In the genomic region with DNA sequence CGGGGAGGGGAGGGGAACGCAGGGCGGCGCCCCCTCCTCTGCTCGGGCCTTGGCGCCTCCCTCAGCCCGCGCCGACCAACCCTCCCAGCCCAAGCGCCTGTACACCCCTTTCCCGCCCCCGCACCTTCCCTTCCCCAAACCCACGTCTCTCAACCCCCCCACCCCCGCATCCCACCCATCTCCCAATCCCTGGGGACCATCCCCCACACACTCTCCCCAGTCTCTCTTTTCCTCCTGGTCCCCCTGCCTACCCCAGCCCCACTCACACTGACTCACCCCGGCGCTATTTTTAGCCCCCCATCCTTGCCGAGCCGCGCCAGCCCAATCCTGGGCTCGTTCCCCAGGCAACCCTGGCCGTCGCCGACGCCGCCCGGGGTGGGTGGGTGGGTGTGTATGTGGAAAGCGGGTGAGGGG, we compare ENCODE assay signal across 7 cellular contexts. TPM values are rescaled to one million over a fixed set of nuclear protein-coding genes. Genes with fewer than 3 reads are reported as not detected.
DNase-seq lines count a peak whose midpoint lies in the region; ATAC-seq and TF ChIP-seq lines count a peak whose summit lies in the region.
"Had no signal": no experiment of that assay in that cellular context is flagged by ENCODE, and none has a peak within 500 bp of the region (broad histone marks: within the 10 kb centered on the region; RNA-seq: fewer than 3 reads in every experiment).

No MANE protein-coding gene starts in this region.

- peak overlapping the region; percentile 90 for H3K56ac ChIP-seq in mesendoderm (ENCODE audit: low read length)

- no peaks in the 10 kb centered on the region for H3K27me3 ChIP-seq in HCT116 (ENCODE audit: insufficient read depth, low read length)
- no peaks in the 10 kb centered on the region for H3K27me3 ChIP-seq in mesendoderm (ENCODE audit: insufficient read depth, low read length, poor library complexity)

- peaks cover 14% of the 10 kb centered on the region for H3K79me1 ChIP-seq in mesendoderm (ENCODE audit: low read length)

- peaks cover 55% of the 10 kb centered on the region for H3K4me1 Mint-ChIP-seq in activated naive CD8-positive, alpha-beta T cell (ENCODE audit: low read depth)

- no peak overlapping the region for H2AK5ac ChIP-seq in mesendoderm (ENCODE audit: low read length)

- H2BK15ac ChIP-seq in mesendoderm (replicated peaks; ENCODE audit: low read depth) = no peak overlapping the region

- no peak for TF ChIP-seq CTCF in HCT116 (IDR thresholded peaks at IDR 0.05 in 2 of 3, conservative IDR thresholded peaks at IDR 0.05 in 1 of 3; ENCODE audit: borderline replicate concordance in 1 of 3, insufficient read depth in 1 of 3, low read depth in 2 of 3, low read length in 2 of 3)

- H2AFZ ChIP-seq in HCT116 (ENCODE audit: low read depth, low read length, poor library complexity, severe bottlenecking) = no peak overlapping the region

- peak overlapping the region; percentile 46 for H2BK120ac ChIP-seq in mesendoderm (ENCODE audit: low read depth, low read length)

- CTCF ChIA-PET in HCT116 (lab: Charles Lee) = interaction anchor here (1.1 to 4.8 kb wide), 3 partner anchors 35 to 167 kb away, joined by 5 to 63 read pairs (median 17); partner anchors contain the start of gene GSK3A

- no peak overlapping the region for H4K8ac ChIP-seq in mesendoderm (ENCODE audit: low read depth, low read length)

- RAD21 ChIA-PET in HCT116 (lab: Charles Lee; ENCODE audit: low non-redundant PET in 1 of 2, low total read pairs in 2 of 2, uncharacterized antibody in 2 of 2, unreplicated experiment in 2 of 2) = interaction anchor here in 1 of 2 experiments (1.3 to 1.9 kb wide), 2 partner anchors 34 to 38 kb away, joined by 4 to 9 read pairs; partner anchors contain the start of gene GSK3A

- intact Hi-C loops in HCT116 (cut with micrococcal nuclease) = loop anchor here (2.0 kb wide), 1 partner anchor 38 kb away; the partner anchor contains the start of gene GSK3A

- H2BK5ac ChIP-seq in mesendoderm (ENCODE audit: low read length) = no peak overlapping the region

- no peak overlapping the region for H3K23ac ChIP-seq in mesendoderm (ENCODE audit: low read length)

- peak overlapping the region; percentile 71 for H3K4ac ChIP-seq in mesendoderm (ENCODE audit: low read depth, low read length)

- no peak for TF ChIP-seq RAD21 in HCT116 (IDR thresholded peaks at IDR 0.05; ENCODE audit: low read depth)

- no peaks in the 10 kb centered on the region for H3K27me3 Mint-ChIP-seq in activated naive CD8-positive, alpha-beta T cell
- H3K27me3 Mint-ChIP-seq: activated naive CD8-positive, alpha-beta T cell treated with anti-CD3 and anti-CD28 coated beads, Interleukin-2, amount 10 ng/mL, durations not matched to agents 7 days and 5 days had no signal

- peak overlapping the region; percentile 97 for H3K4me2 ChIP-seq in HCT116 (ENCODE audit: low read length)
- H3K4me2 ChIP-seq in mesendoderm (ENCODE audit: low read length) = peak overlapping the region; percentile 64

- WGBS in mesendoderm (ENCODE audit: extremely low coverage, insufficient coverage, low lambda C conversion rate) = no CpG with 5 or more reads among the region's 27 CpGs

- ATAC-seq in HCT116 (peak; percentile 2; the same call in 1 of the 2 replicates), HG03378 (IDR thresholded peaks at IDR 0.05; ENCODE audit: unreplicated experiment) (no peak)

- H3K36me3 Mint-ChIP-seq in activated naive CD8-positive, alpha-beta T cell = no peaks in the 10 kb centered on the region

- DNase-seq in HCT116 (ENCODE audit: low read depth, low spot score) = no peak
- peak; percentile 45 for DNase-seq in mesendoderm
- DNase-seq in DMS153 treated with DMSO at 0.1 percent for 48 hours (lab: John Stamatoyannopoulos, UW; ENCODE audit: unreplicated experiment) = no peak
- DNase-seq in NCI-H510A (lab: John Stamatoyannopoulos, UW) = no peak

- H3K9ac ChIP-seq in HCT116 (ENCODE audit: low read length) (peak overlapping the region; percentile 86), mesendoderm (ENCODE audit: low read length) (peak overlapping the region; percentile 71)

- H3K79me2 ChIP-seq in HCT116 (ENCODE audit: insufficient read depth, low read length) = peaks cover 13% of the 10 kb centered on the region; the same call in 1 of the 2 replicates
- H3K79me2 ChIP-seq in mesendoderm (ENCODE audit: control insufficient read depth, insufficient read depth, low read length) = peaks cover 10% of the 10 kb centered on the region

- H4K20me1 ChIP-seq in HCT116 (ENCODE audit: insufficient read depth) = no peaks in the 10 kb centered on the region

- H3K4me3 Mint-ChIP-seq in activated naive CD8-positive, alpha-beta T cell = peak overlapping the region; percentile 56

- peak overlapping the region; percentile 94 for H3K27ac ChIP-seq in HCT116 (ENCODE audit: low read depth, low read length)
- H3K27ac ChIP-seq in mesendoderm (ENCODE audit: low read depth, low read length) = peak overlapping the region; percentile 77

- H3K9me3 ChIP-seq in HCT116 (ENCODE audit: control insufficient read depth in 1 of 2, insufficient read depth in 1 of 2, low read depth in 1 of 2, low read length in 2 of 2) = no peaks in the 10 kb centered on the region

- H3K18ac ChIP-seq in mesendoderm (ENCODE audit: low read length) = peak overlapping the region; percentile 86

- POLR2A ChIA-PET in HCT116 (lab: Charles Lee) = interaction anchor here (1.3 to 2.5 kb wide), 3 partner anchors 10 to 37 kb away, joined by 3 to 19 read pairs (median 9); no protein-coding TSS in a partner anchor

- no peak for TF ChIP-seq POLR2A in HCT116 (IDR thresholded peaks at IDR 0.05; ENCODE audit: borderline replicate concordance, extremely low read depth, insufficient read depth, insufficient read length)

- BruUV-seq in HCT116 (replicated peaks; lab: Mats Ljungman, UMichigan) = no TSS peak

- H3K4me1 ChIP-seq in HCT116 (ENCODE audit: control insufficient read depth in 1 of 2, insufficient read depth in 2 of 2, low read length in 2 of 2) (peaks cover 49 to 72% of the 10 kb centered on the region in 2 experiments), mesendoderm (ENCODE audit: control insufficient read depth, low read depth, low read length) (peaks cover 13% of the 10 kb centered on the region)

- H3K36me3 ChIP-seq in HCT116 (ENCODE audit: control insufficient read depth in 1 of 2, insufficient read depth in 2 of 2, low read length in 2 of 2) (no peaks in the 10 kb centered on the region), mesendoderm (ENCODE audit: control insufficient read depth, insufficient read depth, low read length) (no peaks in the 10 kb centered on the region)

- no peak overlapping the region for H3K27ac Mint-ChIP-seq in activated naive CD8-positive, alpha-beta T cell

- H3K9me2 ChIP-seq in HCT116 (ENCODE audit: insufficient read depth) = no peaks in the 10 kb centered on the region

- H3K4me3 ChIP-seq in HCT116 (replicated peaks in 1 of 2; ENCODE audit: low read depth in 1 of 2, low read length in 2 of 2) = peak overlapping the region; percentile 70 to 72
- peak overlapping the region; percentile 58 for H3K4me3 ChIP-seq in mesendoderm (ENCODE audit: low read length)

- H4K5ac ChIP-seq in mesendoderm (ENCODE audit: low read length) = no peak overlapping the region

- no peaks in the 10 kb centered on the region for H3K9me3 Mint-ChIP-seq in activated naive CD8-positive, alpha-beta T cell (ENCODE audit: low read depth)
- H3K9me3 Mint-ChIP-seq: activated naive CD8-positive, alpha-beta T cell treated with anti-CD3 and anti-CD28 coated beads, Interleukin-2, amount 10 ng/mL, durations not matched to agents 7 days and 5 days had no signal

TF ChIP-seq in HCT116, 20 proteins besides CTCF, POLR2A, EP300 and RAD21:
- TF ChIP-seq POLR2AphosphoS5 (IDR thresholded peaks at IDR 0.05; ENCODE audit: low read depth, low read length) (no peak), EGR1 (IDR thresholded peaks at IDR 0.05; ENCODE audit: low read depth) (peak; percentile 56; the same call in 1 of the 2 replicates)

RNA-seq across cellular contexts. Expression of gene CIC, which starts 11.7 kb away (rescaled TPM):
- total RNA-seq in HCT116 (2021; ENCODE audit: unreplicated experiment) = 52.0 TPM
- polyA plus RNA-seq in HCT116 (2012) = 43.4 and 44.2 TPM in 2 replicates
- polyA plus RNA-seq in mesendoderm (2013, experiment 1 of 2) = 21.7 TPM
- polyA plus RNA-seq in mesendoderm (2013, experiment 2 of 2) = 22.2 TPM

RNA-seq across cellular contexts. Expression of gene PRR19, which starts 21.2 kb away (rescaled TPM):
- total RNA-seq in HCT116 (2021; ENCODE audit: unreplicated experiment) = 0.93 TPM
- polyA plus RNA-seq in HCT116 (2012) = 0.77 and 1.1 TPM in 2 replicates
- polyA plus RNA-seq in mesendoderm (2013, experiment 1 of 2) = 4.3 TPM
- polyA plus RNA-seq in mesendoderm (2013, experiment 2 of 2) = 4.4 TPM

RNA-seq across cellular contexts. Expression of gene PAFAH1B3, which starts 21.7 kb away (rescaled TPM):
- total RNA-seq in HCT116 (2021; ENCODE audit: unreplicated experiment) = 110 TPM
- 130 TPM in 2 replicates for polyA plus RNA-seq in HCT116 (2012)
- 81.4 TPM for polyA plus RNA-seq in mesendoderm (2013, experiment 1 of 2)
- polyA plus RNA-seq in mesendoderm (2013, experiment 2 of 2) = 78.9 TPM

RNA-seq across cellular contexts. Expression of gene ERF, which starts 25.8 kb away (rescaled TPM):
- 96.1 TPM for total RNA-seq in HCT116 (2021; ENCODE audit: unreplicated experiment)
- 55.7 and 62.1 TPM in 2 replicates for polyA plus RNA-seq in HCT116 (2012)
- 42.7 TPM for polyA plus RNA-seq in mesendoderm (2013, experiment 1 of 2)
- polyA plus RNA-seq in mesendoderm (2013, experiment 2 of 2) = 42.7 TPM

RNA-seq across cellular contexts. Expression of gene TMEM145, which starts 32.3 kb away (rescaled TPM):
- 7.2 TPM for total RNA-seq in HCT116 (2021; ENCODE audit: unreplicated experiment)
- 10.0 and 11.7 TPM in 2 replicates for polyA plus RNA-seq in HCT116 (2012)
- 1.2 TPM for polyA plus RNA-seq in mesendoderm (2013, experiment 1 of 2)
- 1.2 TPM for polyA plus RNA-seq in mesendoderm (2013, experiment 2 of 2)
